ENCODE assay signal across 11 cellular contexts in genomic region chr3:5002174-5002870, GRCh38. TPM values are rescaled to one million over a fixed set of nuclear protein-coding genes. Genes with fewer than 3 reads are reported as not detected.
DNase-seq lines count a peak whose midpoint lies in the region; ATAC-seq, FAIRE-seq and TF ChIP-seq lines count a peak whose summit lies in the region.
"Had no signal": no experiment of that assay in that cellular context is flagged by ENCODE, and none has a peak within 500 bp of the region (broad histone marks: within the 10 kb centered on the region; RNA-seq: fewer than 3 reads in every experiment).

No MANE protein-coding gene starts in this region.

- no peak overlapping the region for H3K23ac ChIP-seq in mesendoderm (ENCODE audit: low read length)

- H3K27me3 Mint-ChIP-seq in activated T-cell treated with anti-CD3 and anti-CD28 coated beads, Interleukin-2, amount 50 U/mL, for 4 hours (ENCODE audit: low read depth), result no peaks in the 10 kb centered on the region
- H3K27me3 Mint-ChIP-seq in stimulated activated naive CD8-positive, alpha-beta T cell treated with anti-CD3 and anti-CD28 coated beads, Interleukin-15, amount 100 ng/mL, for 72 hours, result no peaks in the 10 kb centered on the region

- H2BK120ac ChIP-seq in mesendoderm (ENCODE audit: low read depth, low read length), result peak overlapping the region; percentile 16

- no peak for FAIRE-seq in HepG2 (lab: Jason Lieb, UNC)

- H3K56ac ChIP-seq in mesendoderm (ENCODE audit: low read length), result peak overlapping the region; percentile 43

- H3K79me1 ChIP-seq in mesendoderm (ENCODE audit: low read length), result no peaks in the 10 kb centered on the region

- H3K36me3 Mint-ChIP-seq in activated T-cell treated with anti-CD3 and anti-CD28 coated beads, Interleukin-2, amount 50 U/mL, for 4 hours (ENCODE audit: insufficient read depth), result no peaks in the 10 kb centered on the region

- no peak overlapping the region for H2AFZ ChIP-seq in HepG2 (ENCODE audit: low read length)

- peak overlapping the region in 1 of 2 donors; percentile 89 for H3K27ac Mint-ChIP-seq in stimulated activated naive CD8-positive, alpha-beta T cell treated with anti-CD3 and anti-CD28 coated beads, Interleukin-15, amount 100 ng/mL, for 72 hours

- no peaks in the 10 kb centered on the region for H3K36me3 ChIP-seq in HepG2 (replicated peaks in 1 of 2; ENCODE audit: control insufficient read depth in 1 of 2, insufficient read depth in 2 of 2, low read length in 2 of 2)
- H3K36me3 ChIP-seq in right lobe of liver, result no peaks in the 10 kb centered on the region
- no peaks in the 10 kb centered on the region for H3K36me3 ChIP-seq in mesendoderm (ENCODE audit: control insufficient read depth, insufficient read depth, low read length)
- no peaks in the 10 kb centered on the region for H3K36me3 ChIP-seq in BE2C

- no peaks in the 10 kb centered on the region for H4K20me1 ChIP-seq in HepG2 (ENCODE audit: insufficient read depth, low read length)

- no peak overlapping the region for H3K4me3 Mint-ChIP-seq in activated T-cell treated with anti-CD3 and anti-CD28 coated beads, Interleukin-2, amount 50 U/mL, for 4 hours
- peak overlapping the region in 1 of 2 donors; percentile 36 for H3K4me3 Mint-ChIP-seq in stimulated activated naive CD8-positive, alpha-beta T cell treated with anti-CD3 and anti-CD28 coated beads, Interleukin-15, amount 100 ng/mL, for 72 hours
- H3K4me3 Mint-ChIP-seq: nephron had no signal

- H3K9ac ChIP-seq in HepG2 (ENCODE audit: insufficient read depth, low read depth, low read length) (no peak overlapping the region), mesendoderm (ENCODE audit: low read length) (peak overlapping the region; percentile 25)

- TF ChIP-seq POLR2A in HepG2 (IDR thresholded peaks at IDR 0.05; ENCODE audit: insufficient read depth in 1 of 2, low read depth in 2 of 2, low read length in 2 of 2), result no peak
- no peak for TF ChIP-seq POLR2A in right lobe of liver (IDR thresholded peaks at IDR 0.05)

- TF ChIP-seq CTCF in HepG2 (CRISPR knock-in tag; IDR thresholded peaks at IDR 0.05), result no peak
- no peak for TF ChIP-seq CTCF in right lobe of liver (IDR thresholded peaks at IDR 0.05)
- no peak for TF ChIP-seq CTCF in BE2C (IDR thresholded peaks at IDR 0.05; ENCODE audit: low read depth, low read length)

- H3K4me2 ChIP-seq in HepG2 (ENCODE audit: low read depth, low read length) (peak overlapping the region; percentile 44; the same call in 1 of the 2 replicates), mesendoderm (ENCODE audit: low read length) (no peak overlapping the region)

- peak overlapping the region; percentile 63 for H3K4ac ChIP-seq in mesendoderm (ENCODE audit: low read depth, low read length)

- BruUV-seq in HepG2 (replicated peaks; lab: Mats Ljungman, UMichigan), result no TSS peak

- H3K4me3 ChIP-seq in HepG2 (replicated peaks in 1 of 3; ENCODE audit: insufficient read depth in 1 of 3, low read depth in 2 of 3, low read length in 3 of 3) (no peak overlapping the region; a peak in 1 of 6 replicates), right lobe of liver (no peak overlapping the region), mesendoderm (ENCODE audit: low read length) (no peak overlapping the region), BE2C (ENCODE audit: low read depth, low read length) (no peak overlapping the region)
- H3K4me3 ChIP-seq: SK-N-MC had no signal

- POLR2A ChIA-PET in HepG2 (lab: Yijun Ruan, JAX), result interaction anchor here (1.1 kb wide), 1 partner anchor 17 kb away, joined by 3 read pairs; no protein-coding TSS in a partner anchor

- CTCF ChIA-PET in HepG2 (lab: Yijun Ruan, JAX; ENCODE audit: low intra/inter-chr PET ratio, low total read pairs), result no interaction called here

- no peak overlapping the region for H2BK15ac ChIP-seq in mesendoderm (replicated peaks; ENCODE audit: low read depth)

- H3K27me3 ChIP-seq in HepG2 (ENCODE audit: control insufficient read depth in 1 of 2, insufficient read depth in 2 of 2, low read length in 2 of 2) (peaks cover 3 to 34% of the 10 kb centered on the region in 2 experiments; a peak in 4 of 5 replicates), right lobe of liver (no peaks in the 10 kb centered on the region), mesendoderm (ENCODE audit: insufficient read depth, low read length, poor library complexity) (no peaks in the 10 kb centered on the region), BE2C (no peaks in the 10 kb centered on the region)

- H2AK5ac ChIP-seq in mesendoderm (ENCODE audit: low read length), result peak overlapping the region; percentile 77

- no peak for TF ChIP-seq RAD21 in HepG2 (CRISPR knock-in tag; IDR thresholded peaks at IDR 0.05)

- H3K79me2 ChIP-seq in HepG2 (ENCODE audit: insufficient read depth, low read length) (no peaks in the 10 kb centered on the region), mesendoderm (ENCODE audit: control insufficient read depth, insufficient read depth, low read length) (no peaks in the 10 kb centered on the region)

- intact Hi-C loops in HepG2 (cut with micrococcal nuclease; ENCODE audit: unreplicated experiment) (no loop called here), right lobe of liver (cut with DNase I) (no loop called here)

- DNase-seq in HepG2 (ENCODE audit: low spot score) (no peak), right lobe of liver (no peak), mesendoderm (peak; percentile 96), BE2C (no peak)
- DNase-seq in activated T-cell treated with anti-CD3 and anti-CD28 coated beads, Interleukin-2, amount 50 U/mL, for 4 hours, result peak; percentile 47
- DNase-seq in stimulated activated naive CD8-positive, alpha-beta T cell treated with anti-CD3 and anti-CD28 coated beads, Interleukin-15, amount 100 ng/mL, for 72 hours, result peak in 1 of 2 donors; percentile 86
- DNase-seq: NCI-H2107 had no signal

- H3K9me3 ChIP-seq in HepG2 (ENCODE audit: low read length) (no peaks in the 10 kb centered on the region), right lobe of liver (no peaks in the 10 kb centered on the region), BE2C (no peaks in the 10 kb centered on the region)

- H4K8ac ChIP-seq in mesendoderm (ENCODE audit: low read depth, low read length), result no peak overlapping the region

- H3K18ac ChIP-seq in mesendoderm (ENCODE audit: low read length), result peak overlapping the region; percentile 70

- H3K9me3 Mint-ChIP-seq in activated T-cell treated with anti-CD3 and anti-CD28 coated beads, Interleukin-2, amount 50 U/mL, for 4 hours, result no peaks in the 10 kb centered on the region
- no peaks in the 10 kb centered on the region for H3K9me3 Mint-ChIP-seq in stimulated activated naive CD8-positive, alpha-beta T cell treated with anti-CD3 and anti-CD28 coated beads, Interleukin-15, amount 100 ng/mL, for 72 hours
- H3K9me3 Mint-ChIP-seq: nephron had no signal

- 24% methylated on average over 15 of the region's 16 CpGs for WGBS in HepG2 (ENCODE audit: low lambda C conversion rate)
- WGBS in right lobe of liver (ENCODE audit: insufficient coverage, low coverage, low lambda C conversion rate, missing lambda C conversion rate), result 70% methylated on average over 16 of the region's 16 CpGs
- no CpG with 5 or more reads among the region's 16 CpGs for WGBS in mesendoderm (ENCODE audit: extremely low coverage, insufficient coverage, low lambda C conversion rate)

- no peak overlapping the region for H4K5ac ChIP-seq in mesendoderm (ENCODE audit: low read length)

- no peak overlapping the region for H3K27ac ChIP-seq in HepG2 (ENCODE audit: extremely low read length, insufficient read depth, low read length)
- no peak overlapping the region for H3K27ac ChIP-seq in right lobe of liver
- H3K27ac ChIP-seq in mesendoderm (ENCODE audit: low read depth, low read length), result peak overlapping the region; percentile 68
- H3K27ac ChIP-seq: SK-N-MC had no signal

- TF ChIP-seq EP300 in HepG2 (IDR thresholded peaks at IDR 0.05; ENCODE audit: low read depth in 2 of 2, low read length in 2 of 2) (no peak), HepG2 (CRISPR knock-in tag; IDR thresholded peaks at IDR 0.05; ENCODE audit: borderline replicate concordance) (no peak)

- H3K4me1 Mint-ChIP-seq in activated T-cell treated with anti-CD3 and anti-CD28 coated beads, Interleukin-2, amount 50 U/mL, for 4 hours (ENCODE audit: low read depth), result peaks cover 40% of the 10 kb centered on the region
- peaks cover 64% of the 10 kb centered on the region for H3K4me1 Mint-ChIP-seq in stimulated activated naive CD8-positive, alpha-beta T cell treated with anti-CD3 and anti-CD28 coated beads, Interleukin-15, amount 100 ng/mL, for 72 hours
- H3K4me1 Mint-ChIP-seq: nephron had no signal

- in situ Hi-C loops in HepG2 (cut with HindIII; ENCODE audit: extremely low pct_ligation_motif_present, low pct_unique_long_range_greater_than_20kb), result no loop called here

- H2BK5ac ChIP-seq in mesendoderm (ENCODE audit: low read length), result peak overlapping the region; percentile 52

- ATAC-seq in HepG2 (no peak), right lobe of liver (no peak), GM21723 (IDR thresholded peaks at IDR 0.05; ENCODE audit: unreplicated experiment) (no peak), GM21381 (IDR thresholded peaks at IDR 0.05; ENCODE audit: unreplicated experiment) (no peak)
- peak; percentile 74 to 82 for ATAC-seq in activated T-cell treated with anti-CD3 and anti-CD28 coated beads, Interleukin-2, amount 50 U/mL, for 4 hours
- peak; percentile 82 for ATAC-seq in stimulated activated naive CD8-positive, alpha-beta T cell treated with anti-CD3 and anti-CD28 coated beads, Interleukin-15, amount 100 ng/mL, for 72 hours

- peaks cover 41% of the 10 kb centered on the region for H3K4me1 ChIP-seq in HepG2 (ENCODE audit: insufficient read depth, low read length)
- no peaks in the 10 kb centered on the region for H3K4me1 ChIP-seq in right lobe of liver
- peaks cover 23% of the 10 kb centered on the region for H3K4me1 ChIP-seq in mesendoderm (ENCODE audit: control insufficient read depth, low read depth, low read length)
- no peaks in the 10 kb centered on the region for H3K4me1 ChIP-seq in BE2C

RNA-seq across cellular contexts. Expression of gene BHLHE40, which starts 23.1 kb away (rescaled TPM):
- total RNA-seq in HepG2 (2016; rRNA removed; fragmentation: Illumina TruSeq; extraction: Trizol) (1.8 and 2.6 TPM in 2 replicates), right lobe of liver (100 to 1,000 TPM in 1 of 6 experiments, 10 to 100 TPM in 5; 19.0 to 170 (median 57.7) TPM)
- total RNA-seq in HepG2 (2016; cell fraction: cytosol; rRNA removed; fragmentation: Illumina TruSeq; extraction: Trizol; ENCODE audit: low read depth), result 0.44 and 0.61 TPM in 2 replicates
- total RNA-seq in HepG2 (2016; cell fraction: insoluble cytoplasmic fraction; rRNA removed; fragmentation: Illumina TruSeq; extraction: Trizol), result 2.3 and 2.7 TPM in 2 replicates
- total RNA-seq in HepG2 (2016; cell fraction: membrane; rRNA removed; fragmentation: Illumina TruSeq; extraction: Trizol), result 1.5 TPM in 2 replicates
- 3.0 and 4.3 TPM in 2 replicates for total RNA-seq in HepG2 (2016; cell fraction: nucleus; rRNA removed; fragmentation: Illumina TruSeq; extraction: Trizol)
- 51.0 and 60.0 TPM in 2 replicates for polyA plus RNA-seq in HepG2 (2011; rRNA removed)
- polyA plus RNA-seq in HepG2 (2011; cell fraction: cytosol; rRNA removed), result 29.3 and 36.0 TPM in 2 replicates
- polyA plus RNA-seq in HepG2 (2011; cell fraction: nucleus; rRNA removed), result 35.5 and 51.8 TPM in 2 replicates
- 145 and 159 TPM in 2 replicates for polyA plus RNA-seq in HepG2 (2012)
- polyA plus RNA-seq in HepG2 (2016; cell fraction: cytosol; fragmentation: Illumina TruSeq; extraction: Trizol; ENCODE audit: low read depth), result 0.21 and 0.42 TPM in 2 replicates
- polyA plus RNA-seq in HepG2 (2016; cell fraction: insoluble cytoplasmic fraction; fragmentation: Illumina TruSeq; extraction: Trizol; ENCODE audit: low read depth), result 3.5 and 4.1 TPM in 2 replicates
- 0.93 and 1.1 TPM in 2 replicates for polyA plus RNA-seq in HepG2 (2016; cell fraction: membrane; fragmentation: Illumina TruSeq; extraction: Trizol; ENCODE audit: low read depth)
- polyA plus RNA-seq in HepG2 (2016; cell fraction: nucleus; fragmentation: Illumina TruSeq; extraction: Trizol; ENCODE audit: insufficient read depth, low read depth), result 5.9 and 7.0 TPM in 2 replicates
- polyA minus RNA-seq in HepG2 (2011; rRNA and poly(A)+ RNA removed; ENCODE audit: low replicate concordance), result 17.6 and 68.5 TPM in 2 replicates
- polyA minus RNA-seq in HepG2 (2011; cell fraction: cytosol; rRNA and poly(A)+ RNA removed), result 59.1 and 63.2 TPM in 2 replicates
- polyA minus RNA-seq in HepG2 (2011; cell fraction: nucleus; rRNA and poly(A)+ RNA removed), result 23.0 and 31.6 TPM in 2 replicates
- total RNA-seq in activated T-cell treated with anti-CD3 and anti-CD28 coated beads, Interleukin-2, amount 50 U/mL, for 4 hours, result 10 to 100 TPM; 61.9 to 90.8 (median 86.6) TPM
- polyA plus RNA-seq in mesendoderm (2013, experiment 1 of 2), result 22.9 TPM
- 23.5 TPM for polyA plus RNA-seq in mesendoderm (2013, experiment 2 of 2)
- polyA plus RNA-seq in BE2C (2012; ENCODE audit: insufficient read depth, insufficient read length, low read depth), result 21.8 TPM

Comparison
In these comparisons a context has a peak if more than half of its experiments do, and no peak if none do; other contexts are left out.
1. ATAC-seq: peak in activated T-cell treated with anti-CD3 and anti-CD28 coated beads, Interleukin-2, amount 50 U/mL, for 4 hours (2 of 2) and stimulated activated naive CD8-positive, alpha-beta T cell treated with anti-CD3 and anti-CD28 coated beads, Interleukin-15, amount 100 ng/mL, for 72 hours (single experiment); none in HepG2 (single experiment), right lobe of liver (0 of 4), GM21723 (single experiment) and GM21381 (single experiment).
2. DNase-seq: peak in activated T-cell treated with anti-CD3 and anti-CD28 coated beads, Interleukin-2, amount 50 U/mL, for 4 hours (single experiment) and mesendoderm (single experiment); none in HepG2 (single experiment), right lobe of liver (0 of 3) and BE2C (single experiment).